Comparison of ENCODE assay signal across 24 cellular contexts in the genomic region with DNA sequence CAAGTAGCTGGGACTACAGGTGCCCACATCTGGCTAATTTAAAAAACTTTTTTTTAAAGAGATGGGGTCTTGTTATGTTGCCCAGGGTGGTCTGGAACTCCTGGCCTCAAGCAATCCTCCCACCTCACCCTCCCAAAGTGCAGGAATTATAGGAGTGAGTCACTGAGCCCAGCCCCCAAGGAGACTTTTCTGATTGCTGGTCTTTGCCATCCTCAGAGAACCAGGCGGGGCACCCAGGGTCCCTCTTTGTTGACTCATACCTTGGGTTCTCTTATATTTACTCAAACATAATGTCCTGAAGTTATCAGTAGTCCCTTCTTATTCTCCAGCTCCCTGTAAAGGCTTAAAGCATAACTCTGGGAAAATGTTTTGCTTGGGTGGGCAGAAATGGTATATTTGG. TPM values are rescaled to one million over a fixed set of nuclear protein-coding genes. Genes with fewer than 3 reads are reported as not detected.
DNase-seq lines count a peak whose midpoint lies in the region; ATAC-seq and TF ChIP-seq lines count a peak whose summit lies in the region.
"Had no signal": no experiment of that assay in that cellular context is flagged by ENCODE, and none has a peak within 500 bp of the region (broad histone marks: within the 10 kb centered on the region; RNA-seq: fewer than 3 reads in every experiment).

No MANE protein-coding gene starts in this region.

- peak; percentile 34 to 58 for DNase-seq in SJSA1 (ENCODE audit: low read depth in 1 of 2, low spot score in 2 of 2)
- DNase-seq in endodermal cell = no peak
- DNase-seq in smooth muscle cell (lab: John Stamatoyannopoulos, UW; ENCODE audit: unreplicated experiment) = no peak
- DNase-seq in NCI-H2227 (lab: John Stamatoyannopoulos, UW; ENCODE audit: unreplicated experiment) = no peak
- DNase-seq: 8988T; ACHN; BE2C; C1 segment of cervical spinal cord; CD4-positive, alpha-beta memory T cell; CD4-positive, CD25-positive, alpha-beta regulatory T cell; CD8-positive, alpha-beta memory T cell; COR-L47; DMS 273 treated with DMSO at 0.1 percent for 48 hours; DMS153; DMS53; DMS79; DND-41; EL; GDM1 had no signal

- no peak overlapping the region for H2AFZ ChIP-seq in smooth muscle cell (ENCODE audit: low read depth)

- H3K9me3 Mint-ChIP-seq in endodermal cell = peaks cover 25% of the 10 kb centered on the region

- H3K4me3 Mint-ChIP-seq in endodermal cell = no peak overlapping the region
- H3K4me3 Mint-ChIP-seq: CD14-positive monocyte; CD4-positive, alpha-beta memory T cell; CD4-positive, CD25-positive, alpha-beta regulatory T cell; CD8-positive, alpha-beta memory T cell had no signal

- H3K9ac ChIP-seq in endodermal cell (ENCODE audit: extremely low read depth, low read length, poor library complexity, severe bottlenecking) (no peak overlapping the region), smooth muscle cell (ENCODE audit: low read depth) (no peak overlapping the region)
- H3K9ac ChIP-seq: BLaER1 had no signal

- peaks cover 78% of the 10 kb centered on the region for H3K79me2 ChIP-seq in smooth muscle cell (ENCODE audit: low read depth)

- H3K27ac Mint-ChIP-seq in endodermal cell = no peak overlapping the region
- H3K27ac Mint-ChIP-seq: CD14-positive monocyte; CD4-positive, alpha-beta memory T cell; CD4-positive, CD25-positive, alpha-beta regulatory T cell; CD8-positive, alpha-beta memory T cell had no signal

- ATAC-seq in HG02938 (IDR thresholded peaks at IDR 0.05; ENCODE audit: unreplicated experiment) = no peak
- ATAC-seq: GM12878 had no signal

- H3K36me3 Mint-ChIP-seq in endodermal cell (ENCODE audit: low read depth) = peaks cover 59% of the 10 kb centered on the region
- H3K36me3 Mint-ChIP-seq: CD14-positive monocyte; CD4-positive, alpha-beta memory T cell; CD4-positive, CD25-positive, alpha-beta regulatory T cell; CD8-positive, alpha-beta memory T cell had no signal

- peaks cover 7% of the 10 kb centered on the region for H3K4me1 Mint-ChIP-seq in endodermal cell
- H3K4me1 Mint-ChIP-seq: CD14-positive monocyte; CD4-positive, alpha-beta memory T cell; CD4-positive, CD25-positive, alpha-beta regulatory T cell; CD8-positive, alpha-beta memory T cell had no signal

- no peak overlapping the region for H3K4me3 ChIP-seq in SJSA1
- H3K4me3 ChIP-seq in endodermal cell (ENCODE audit: low read length) = peak overlapping the region; percentile 19
- no peak overlapping the region for H3K4me3 ChIP-seq in smooth muscle cell
- H3K4me3 ChIP-seq: BLaER1, GM12878 had no signal

- peaks cover 21% of the 10 kb centered on the region for H3K9me3 ChIP-seq in SJSA1 (replicated peaks)
- H3K9me3 ChIP-seq in endodermal cell (ENCODE audit: control insufficient read depth, low read length) = peaks cover 49% of the 10 kb centered on the region
- H3K9me3 ChIP-seq in smooth muscle cell (replicated peaks; ENCODE audit: low read depth) = no peaks in the 10 kb centered on the region

- TF ChIP-seq CTCF in endodermal cell (conservative IDR thresholded peaks at IDR 0.05) (no peak), smooth muscle cell (IDR thresholded peaks at IDR 0.05; ENCODE audit: borderline replicate concordance, insufficient read depth, poor library complexity, severe bottlenecking) (no peak)

- H4K20me1 ChIP-seq in smooth muscle cell (ENCODE audit: low read depth) = peaks cover 98% of the 10 kb centered on the region
- H4K20me1 ChIP-seq: BLaER1 had no signal

- H3K27me3 ChIP-seq in SJSA1 (replicated peaks) (no peaks in the 10 kb centered on the region), endodermal cell (ENCODE audit: control insufficient read depth, insufficient read depth, low read length, poor library complexity, severe bottlenecking) (no peaks in the 10 kb centered on the region), smooth muscle cell (ENCODE audit: low read depth) (no peaks in the 10 kb centered on the region)
- H3K27me3 ChIP-seq: BE2C, BLaER1 had no signal

- peaks cover 6% of the 10 kb centered on the region for H3F3A ChIP-seq in smooth muscle cell (ENCODE audit: low read depth)

- H3K36me3 ChIP-seq in SJSA1 (peaks cover 4% of the 10 kb centered on the region; the same call in 1 of the 2 replicates), endodermal cell (ENCODE audit: control insufficient read depth, insufficient read depth, low read length) (peaks cover 53% of the 10 kb centered on the region), smooth muscle cell (ENCODE audit: low read depth) (no peaks in the 10 kb centered on the region)
- H3K36me3 ChIP-seq: BLaER1 had no signal

- H3K4me2 ChIP-seq in smooth muscle cell = peak overlapping the region; percentile 19
- H3K4me2 ChIP-seq: BLaER1 had no signal

- H3K27ac ChIP-seq in SJSA1 (no peak overlapping the region), endodermal cell (ENCODE audit: low read depth, low read length) (no peak overlapping the region), smooth muscle cell (ENCODE audit: low read depth) (no peak overlapping the region)
- H3K27ac ChIP-seq: BLaER1 had no signal

- 85% methylated on average over 1 of the region's 1 CpG; no CpG with 5 or more reads in 1 of the 2 experiments for WGBS in endodermal cell (ENCODE audit: insufficient coverage in 1 of 2, insufficient read length in 1 of 2), 2 experiments
- 30% methylated on average over 1 of the region's 1 CpG for WGBS in smooth muscle cell (ENCODE audit: low lambda C conversion rate)

- H3K4me1 ChIP-seq in SJSA1 (replicated peaks) (peaks cover 23% of the 10 kb centered on the region), endodermal cell (ENCODE audit: control insufficient read depth, insufficient read depth, low read length) (no peaks in the 10 kb centered on the region), smooth muscle cell (ENCODE audit: low read depth) (peaks cover 14% of the 10 kb centered on the region)

- H3K27me3 Mint-ChIP-seq in endodermal cell (ENCODE audit: insufficient read depth) = no peaks in the 10 kb centered on the region
- H3K27me3 Mint-ChIP-seq: CD4-positive, CD25-positive, alpha-beta regulatory T cell had no signal

RNA-seq across cellular contexts. Expression of gene KIF26B, which starts 51.1 kb away (rescaled TPM):
- 3.9 and 5.9 TPM in 2 replicates for total RNA-seq in SJSA1 (2014; rRNA removed; shearing (Covaris generic))
- 10 to 100 TPM; 12.3 to 21.0 TPM for total RNA-seq in endodermal cell
- polyA plus RNA-seq in endodermal cell (2013, experiment 1 of 2) = 4.8 TPM
- 5.2 TPM for polyA plus RNA-seq in endodermal cell (2013, experiment 2 of 2)
- 42.1 and 43.3 TPM in 2 replicates for total RNA-seq in smooth muscle cell
- 24.1 and 24.9 TPM in 2 replicates for polyA plus RNA-seq in smooth muscle cell
- total RNA-seq: A673; CD4-positive, alpha-beta memory T cell; CD4-positive, CD25-positive, alpha-beta regulatory T cell had no signal
- polyA plus RNA-seq: CD4-positive, CD25-positive, alpha-beta regulatory T cell; CD8-positive, alpha-beta memory T cell had no signal

Comparison
In these comparisons a context has a peak if more than half of its experiments do, and no peak if none do; other contexts are left out.
1. DNase-seq: peak in SJSA1 (2 of 2); none in endodermal cell (single experiment), smooth muscle cell (single experiment) and NCI-H2227 (single experiment).